9 cellular contexts compared by ENCODE assay signal in genomic region chr6:145736854-145737181, GRCh38. TPM values are rescaled to one million over a fixed set of nuclear protein-coding genes. Genes with fewer than 3 reads are reported as not detected.
DNase-seq lines count a peak whose midpoint lies in the region; ATAC-seq and TF ChIP-seq lines count a peak whose summit lies in the region.
"Had no signal": no experiment of that assay in that cellular context is flagged by ENCODE, and none has a peak within 500 bp of the region (broad histone marks: within the 10 kb centered on the region; RNA-seq: fewer than 3 reads in every experiment).

No MANE protein-coding gene starts in this region.

- no peak for TF ChIP-seq CTCF in HL-60 (IDR thresholded peaks at IDR 0.05; ENCODE audit: insufficient read depth, low read length)
- TF ChIP-seq CTCF in glutamatergic neuron (IDR thresholded peaks at IDR 0.05; ENCODE audit: partially characterized antibody, unreplicated experiment): no peak
- TF ChIP-seq CTCF in SK-N-SH (IDR thresholded peaks at IDR 0.05): no peak
- no peak for TF ChIP-seq CTCF in heart right ventricle (IDR thresholded peaks at IDR 0.05)

- H3K9me3 Mint-ChIP-seq in activated T-helper 17 cell treated with anti-CD3 and anti-CD28 coated beads, Interleukin-2, amount 50 U/mL, for 72 hours: no peaks in the 10 kb centered on the region
- no peaks in the 10 kb centered on the region for H3K9me3 Mint-ChIP-seq in stimulated activated effector memory CD8-positive, alpha-beta T cell treated with anti-CD3 and anti-CD28 coated beads, Interleukin-12 subunit alpha, Interleukin-12 subunit beta, amount 100 ng/mL, for 72 hours
- peaks cover 6% of the 10 kb centered on the region for H3K9me3 Mint-ChIP-seq in glutamatergic neuron (ENCODE audit: unreplicated experiment)

- CTCF ChIA-PET in SK-N-SH (lab: Yijun Ruan, JAX): no interaction called here

- 94% methylated on average over 5 of the region's 5 CpGs for WGBS in SK-N-SH (ENCODE audit: low lambda C conversion rate)
- 57 to 64% methylated on average over 5 of the region's 5 CpGs for WGBS in heart right ventricle, 2 donors

- H3K4me3 ChIP-seq in HL-60 (replicated peaks; ENCODE audit: insufficient read depth, low read length) (no peak overlapping the region), iPS-20b (ENCODE audit: low read length) (0 out of 2 replicates have a peak overlapping the region, but pooled peaks have one; percentile 84), SK-N-SH (ENCODE audit: low read depth in 2 of 2, low read length in 1 of 2) (no peak overlapping the region), heart right ventricle (peak overlapping the region in 3 of 10 donors; percentile 69 to 79 (median 71))

- DNase-seq in HL-60 (ENCODE audit: low read depth in 1 of 2, low spot score in 1 of 2): no peak
- DNase-seq in stimulated activated effector memory CD8-positive, alpha-beta T cell treated with anti-CD3 and anti-CD28 coated beads, Interleukin-12 subunit alpha, Interleukin-12 subunit beta, amount 100 ng/mL, for 72 hours (ENCODE audit: low spot score in 2 of 2): no peak
- no peak for DNase-seq in glutamatergic neuron
- no peak for DNase-seq in SK-N-SH
- no peak for DNase-seq in heart right ventricle
- DNase-seq: NCI-H2171 had no signal

- no peaks in the 10 kb centered on the region for H3K36me3 Mint-ChIP-seq in activated T-helper 17 cell treated with anti-CD3 and anti-CD28 coated beads, Interleukin-2, amount 50 U/mL, for 72 hours (ENCODE audit: low read depth)
- H3K36me3 Mint-ChIP-seq in stimulated activated effector memory CD8-positive, alpha-beta T cell treated with anti-CD3 and anti-CD28 coated beads, Interleukin-12 subunit alpha, Interleukin-12 subunit beta, amount 100 ng/mL, for 72 hours: peaks cover 8% of the 10 kb centered on the region
- H3K36me3 Mint-ChIP-seq in glutamatergic neuron (ENCODE audit: unreplicated experiment): no peaks in the 10 kb centered on the region

- ATAC-seq in activated T-helper 17 cell treated with anti-CD3 and anti-CD28 coated beads, Interleukin-2, amount 50 U/mL, for 72 hours (replicated peaks): no peak
- no peak for ATAC-seq in stimulated activated effector memory CD8-positive, alpha-beta T cell treated with anti-CD3 and anti-CD28 coated beads, Interleukin-12 subunit alpha, Interleukin-12 subunit beta, amount 100 ng/mL, for 72 hours
- no peak for ATAC-seq in HG02884 (IDR thresholded peaks at IDR 0.05; ENCODE audit: unreplicated experiment)
- ATAC-seq in heart right ventricle: no peak

- POLR2A ChIA-PET in SK-N-SH (lab: Yijun Ruan, JAX): interaction anchor here (3.3 kb wide), 1 partner anchor 78 kb away, joined by 57 read pairs; the partner anchor contains the start of gene FBXO30

- H3K9me2 ChIP-seq in SK-N-SH: no peaks in the 10 kb centered on the region

- no peaks in the 10 kb centered on the region for H3K9me3 ChIP-seq in iPS-20b (ENCODE audit: insufficient read depth, low read depth, low read length)
- no peaks in the 10 kb centered on the region for H3K9me3 ChIP-seq in SK-N-SH
- no peaks in the 10 kb centered on the region for H3K9me3 ChIP-seq in heart right ventricle

- peaks cover 25% of the 10 kb centered on the region for H3F3A ChIP-seq in SK-N-SH (replicated peaks; ENCODE audit: insufficient read depth)

- H3K27me3 Mint-ChIP-seq in activated T-helper 17 cell treated with anti-CD3 and anti-CD28 coated beads, Interleukin-2, amount 50 U/mL, for 72 hours: no peaks in the 10 kb centered on the region
- peaks cover 8% of the 10 kb centered on the region for H3K27me3 Mint-ChIP-seq in glutamatergic neuron (ENCODE audit: unreplicated experiment)

- H3K4me2 ChIP-seq in SK-N-SH: no peak overlapping the region; the same call in 1 of the 2 replicates

- TF ChIP-seq RAD21 in SK-N-SH (IDR thresholded peaks at IDR 0.05; ENCODE audit: low read length): no peak

- H3K36me3 ChIP-seq in iPS-20b (ENCODE audit: insufficient read depth, low read depth, low read length): no peaks in the 10 kb centered on the region
- H3K36me3 ChIP-seq in SK-N-SH (replicated peaks in 1 of 2; ENCODE audit: control insufficient read depth in 1 of 2, insufficient read depth in 2 of 2, low read length in 1 of 2): no peaks in the 10 kb centered on the region
- H3K36me3 ChIP-seq in heart right ventricle: no peaks in the 10 kb centered on the region

- H3K9ac ChIP-seq in iPS-20b (ENCODE audit: low read depth, low read length): peak overlapping the region; percentile 98; the same call in 1 of the 2 replicates
- H3K9ac ChIP-seq in SK-N-SH: no peak overlapping the region

- peaks cover 6% of the 10 kb centered on the region; the same call in 1 of the 2 replicates for H3K4me1 ChIP-seq in iPS-20b (ENCODE audit: insufficient read depth, low read length)
- peaks cover 6 to 17% of the 10 kb centered on the region in 2 experiments; a peak in 3 of 4 replicates for H3K4me1 ChIP-seq in SK-N-SH (ENCODE audit: control insufficient read depth in 1 of 2, insufficient read depth in 2 of 2, low read depth in 1 of 2, low read length in 1 of 2)
- peaks cover 0 to 39% (median 17%) of the 10 kb centered on the region in 9 donors for H3K4me1 ChIP-seq in heart right ventricle

- H2AFZ ChIP-seq in SK-N-SH (ENCODE audit: low read depth): no peak overlapping the region

- intact Hi-C loops in heart right ventricle (cut with DNase I): loop anchor here in 6 of 10 donors (5.0 to 10.0 kb wide), 7 partner anchors 75 to 228 kb away; partner anchors contain the start of genes SHPRH (in 3 of the 6) and FBXO30 (in 2 of the 6)

- no peaks in the 10 kb centered on the region for H3K4me1 Mint-ChIP-seq in activated T-helper 17 cell treated with anti-CD3 and anti-CD28 coated beads, Interleukin-2, amount 50 U/mL, for 72 hours
- no peaks in the 10 kb centered on the region for H3K4me1 Mint-ChIP-seq in stimulated activated effector memory CD8-positive, alpha-beta T cell treated with anti-CD3 and anti-CD28 coated beads, Interleukin-12 subunit alpha, Interleukin-12 subunit beta, amount 100 ng/mL, for 72 hours
- H3K4me1 Mint-ChIP-seq in glutamatergic neuron (ENCODE audit: low read depth, unreplicated experiment): peaks cover 2% of the 10 kb centered on the region

- H3K27ac Mint-ChIP-seq in activated T-helper 17 cell treated with anti-CD3 and anti-CD28 coated beads, Interleukin-2, amount 50 U/mL, for 72 hours: no peak overlapping the region
- no peak overlapping the region for H3K27ac Mint-ChIP-seq in stimulated activated effector memory CD8-positive, alpha-beta T cell treated with anti-CD3 and anti-CD28 coated beads, Interleukin-12 subunit alpha, Interleukin-12 subunit beta, amount 100 ng/mL, for 72 hours
- H3K27ac Mint-ChIP-seq in glutamatergic neuron (ENCODE audit: unreplicated experiment): no peak overlapping the region

- TF ChIP-seq EP300 in SK-N-SH (IDR thresholded peaks at IDR 0.05; ENCODE audit: borderline replicate concordance in 1 of 2, low read depth in 1 of 2, low read length in 1 of 2): no peak

- H4K20me1 ChIP-seq in SK-N-SH (ENCODE audit: insufficient read depth): no peaks in the 10 kb centered on the region

- H3K27ac ChIP-seq in HL-60 (replicated peaks) (peak overlapping the region; percentile 99), iPS-20b (ENCODE audit: low read length) (no peak overlapping the region), SK-N-SH (ENCODE audit: low read depth in 2 of 2, low read length in 1 of 2) (peak overlapping the region in 1 of 2 experiments; percentile 98; a peak in 1 of 4 replicates), heart right ventricle (peak overlapping the region in 4 of 10 donors; percentile 13 to 99 (median 96))

- peak overlapping the region; percentile 93 for H3K4me3 Mint-ChIP-seq in activated T-helper 17 cell treated with anti-CD3 and anti-CD28 coated beads, Interleukin-2, amount 50 U/mL, for 72 hours
- peak overlapping the region; percentile 91 for H3K4me3 Mint-ChIP-seq in stimulated activated effector memory CD8-positive, alpha-beta T cell treated with anti-CD3 and anti-CD28 coated beads, Interleukin-12 subunit alpha, Interleukin-12 subunit beta, amount 100 ng/mL, for 72 hours
- H3K4me3 Mint-ChIP-seq in glutamatergic neuron (ENCODE audit: unreplicated experiment): no peak overlapping the region

- H3K27me3 ChIP-seq in HL-60 (ENCODE audit: insufficient read depth, poor library complexity, severe bottlenecking) (no peaks in the 10 kb centered on the region), iPS-20b (ENCODE audit: insufficient read depth, low read length) (no peaks in the 10 kb centered on the region), SK-N-SH (ENCODE audit: insufficient read depth) (no peaks in the 10 kb centered on the region), heart right ventricle (no peaks in the 10 kb centered on the region)

- peaks cover 3% of the 10 kb centered on the region for H3K79me2 ChIP-seq in SK-N-SH (ENCODE audit: insufficient read depth)

TF ChIP-seq in SK-N-SH, 30 proteins besides CTCF, POLR2A, EP300 and RAD21 (continues in another document):
- TF ChIP-seq MXI1 (IDR thresholded peaks at IDR 0.05; ENCODE audit: low read depth, low read length): no peak
- TF ChIP-seq FOXM1 (IDR thresholded peaks at IDR 0.05; ENCODE audit: low read depth): no peak
- no peak for TF ChIP-seq MEF2A (IDR thresholded peaks at IDR 0.05; ENCODE audit: borderline replicate concordance, low read depth)
- no peak for TF ChIP-seq ELF1 (IDR thresholded peaks at IDR 0.05)
- no peak for TF ChIP-seq ZBTB33 (IDR thresholded peaks at IDR 0.05; ENCODE audit: borderline replicate concordance, low read depth)
- no peak for TF ChIP-seq TEAD4 (IDR thresholded peaks at IDR 0.05; ENCODE audit: borderline replicate concordance, insufficient read depth)
- no peak for TF ChIP-seq GATA2 (CRISPR knock-in tag; IDR thresholded peaks at IDR 0.05)
- TF ChIP-seq RFX5 (IDR thresholded peaks at IDR 0.05; ENCODE audit: low read length): no peak

RNA-seq across cellular contexts. Expression of gene EPM2A, which starts 1.5 kb away (rescaled TPM):
- 1 to 10 TPM; 4.3 to 8.4 TPM for total RNA-seq in activated T-helper 17 cell treated with anti-CD3 and anti-CD28 coated beads, Interleukin-2, amount 50 U/mL, for 72 hours
- total RNA-seq in glutamatergic neuron (ENCODE audit: unreplicated experiment) (15.5 TPM), heart right ventricle (10 to 100 TPM; 26.2 to 60.9 (median 47.5) TPM)
- polyA plus RNA-seq in SK-N-SH (2012; rRNA removed) (2.7 and 3.9 TPM in 2 replicates), heart right ventricle (10 to 100 TPM; 11.0 TPM)
- polyA plus RNA-seq in SK-N-SH (2012; cell fraction: cytosol; rRNA removed): 2.4 and 3.1 TPM in 2 replicates
- 3.0 and 4.8 TPM in 2 replicates for polyA plus RNA-seq in SK-N-SH (2012; cell fraction: nucleus; rRNA removed)
